8 cellular contexts compared by ENCODE assay signal in the genomic region with DNA sequence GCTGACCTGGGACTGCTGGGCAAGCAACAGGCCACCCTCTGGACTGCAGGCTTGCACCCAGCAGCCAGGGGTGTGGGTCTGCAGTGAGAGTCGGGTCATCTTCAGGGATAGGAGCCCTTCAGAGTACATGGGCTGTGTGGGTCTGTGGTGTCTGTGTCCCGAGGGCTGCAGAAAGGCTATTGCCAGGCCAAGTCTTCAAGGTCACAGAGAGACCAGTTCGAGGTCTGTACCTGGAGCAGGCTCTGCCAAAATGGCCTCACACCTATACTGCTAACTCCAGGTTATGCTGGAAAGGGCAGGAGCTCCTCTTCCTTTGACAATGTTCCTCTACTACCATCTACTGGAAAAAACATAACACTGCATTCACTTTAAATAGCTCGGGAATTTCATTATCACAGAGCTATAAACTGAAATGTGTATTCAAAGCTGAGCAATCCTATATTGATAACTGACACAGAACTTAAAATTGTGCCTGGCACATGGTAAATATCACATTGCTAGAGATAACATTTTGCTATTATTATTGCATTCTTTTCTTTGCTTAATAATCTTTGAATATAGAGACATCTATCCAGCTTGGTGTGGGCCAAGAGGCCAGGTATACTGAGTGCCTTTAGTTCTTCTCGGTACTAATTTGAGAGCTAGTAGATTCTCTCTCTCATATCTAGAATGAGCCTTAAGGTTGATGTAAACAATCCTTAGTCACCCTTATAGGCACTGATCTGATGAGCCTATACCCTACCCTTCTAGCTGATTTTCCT. TPM values are rescaled to one million over a fixed set of nuclear protein-coding genes. Genes with fewer than 3 reads are reported as not detected.
DNase-seq lines count a peak whose midpoint lies in the region; ATAC-seq and TF ChIP-seq lines count a peak whose summit lies in the region.

No MANE protein-coding gene starts in this region.

- no peak overlapping the region for H3K27ac ChIP-seq in cardiac muscle cell
- H3K27ac ChIP-seq in body of pancreas = no peak overlapping the region

- DNase-seq in cardiac muscle cell (ENCODE audit: low read depth in 1 of 2, low spot score in 1 of 2) (peak; percentile 50 to 52), Right ventricle myocardium inferior (ENCODE audit: missing footprints) (no peak), NCI-H446 treated with DMSO at 0.1 percent for 48 hours (lab: John Stamatoyannopoulos, UW) (peak; percentile 17), body of pancreas (peak; percentile 37 to 70 (median 62)), kidney epithelial cell (ENCODE audit: low read depth) (no peak), type B pancreatic cell (ENCODE audit: extremely low spot score, unreplicated experiment) (no peak), mucosa of gallbladder (ENCODE audit: low spot score) (no peak)

- intact Hi-C loops in Right ventricle myocardium inferior (cut with DNase I) (loop anchor here (2.0 kb wide), 1 partner anchor 410 kb away; no protein-coding TSS in a partner anchor), body of pancreas (cut with DNase I) (loop anchor here (5.0 kb wide), 1 partner anchor 405 kb away; no protein-coding TSS in a partner anchor)

- WGBS in body of pancreas, 2 donors = 23 to 29% methylated on average over 3 to 5 of the region's 5 CpGs

- H3K4me1 ChIP-seq in cardiac muscle cell (ENCODE audit: low read depth) (no peaks in the 10 kb centered on the region), body of pancreas (peaks cover 19% of the 10 kb centered on the region)

- H3K36me3 Mint-ChIP-seq in type B pancreatic cell = no peaks in the 10 kb centered on the region

- TF ChIP-seq POLR2A in body of pancreas (IDR thresholded peaks at IDR 0.05) = no peak

- no peak overlapping the region for H3K4me3 ChIP-seq in cardiac muscle cell
- H3K4me3 ChIP-seq in body of pancreas = no peak overlapping the region
- no peak overlapping the region for H3K4me3 ChIP-seq in kidney epithelial cell (ENCODE audit: low read depth, low read length)

- peaks cover 4% of the 10 kb centered on the region for H3K4me1 Mint-ChIP-seq in type B pancreatic cell (ENCODE audit: unreplicated experiment)

- no peaks in the 10 kb centered on the region for H3K36me3 ChIP-seq in cardiac muscle cell
- H3K36me3 ChIP-seq in body of pancreas (replicated peaks in 1 of 2; ENCODE audit: insufficient read depth in 1 of 2, low read depth in 2 of 2) = no peaks in the 10 kb centered on the region
- no peaks in the 10 kb centered on the region for H3K36me3 ChIP-seq in kidney epithelial cell (ENCODE audit: control insufficient read depth, insufficient read depth, low read length)

- no peak for ATAC-seq in Right ventricle myocardium inferior
- ATAC-seq in HG03066 (IDR thresholded peaks at IDR 0.05; ENCODE audit: low read depth, unreplicated experiment) = peak; percentile 74
- peak; percentile 92 for ATAC-seq in body of pancreas

- no peak overlapping the region for H3K4me3 Mint-ChIP-seq in type B pancreatic cell

- no peaks in the 10 kb centered on the region for H3K9me3 Mint-ChIP-seq in type B pancreatic cell

- H3K27me3 ChIP-seq in cardiac muscle cell (no peaks in the 10 kb centered on the region), body of pancreas (no peaks in the 10 kb centered on the region), kidney epithelial cell (ENCODE audit: control insufficient read depth, insufficient read depth, low read length) (no peaks in the 10 kb centered on the region)

- no peaks in the 10 kb centered on the region for H3K27me3 Mint-ChIP-seq in type B pancreatic cell

- H3K27ac Mint-ChIP-seq in type B pancreatic cell = no peak overlapping the region

- H3K9me3 ChIP-seq in cardiac muscle cell (ENCODE audit: low read depth) = no peaks in the 10 kb centered on the region
- no peaks in the 10 kb centered on the region for H3K9me3 ChIP-seq in body of pancreas

- peak; percentile 68 for TF ChIP-seq CTCF in cardiac muscle cell (IDR thresholded peaks at IDR 0.05; ENCODE audit: low read depth, low read length)
- peak; percentile 46 to 95 (median 85) for TF ChIP-seq CTCF in body of pancreas (IDR thresholded peaks at IDR 0.05)
- TF ChIP-seq CTCF in kidney epithelial cell (IDR thresholded peaks at IDR 0.05; ENCODE audit: insufficient read depth, low read length, poor library complexity, severe bottlenecking) = peak; percentile 74
- TF ChIP-seq CTCF in type B pancreatic cell (conservative IDR thresholded peaks at IDR 0.05) = peak; percentile 86

RNA-seq across cellular contexts. Expression of a gene that starts 6.9 kb away (rescaled TPM):
- 24.6 and 40.8 TPM in 2 replicates for total RNA-seq in cardiac muscle cell
- 13.5 and 28.9 TPM in 2 replicates for polyA plus RNA-seq in cardiac muscle cell
- total RNA-seq in Right ventricle myocardium inferior = 4.6 TPM
- total RNA-seq in body of pancreas = 10 to 100 TPM; 16.9 to 33.3 TPM
- 30.8 and 32.6 TPM in 2 replicates for total RNA-seq in kidney epithelial cell
- 23.6 and 42.1 TPM in 2 replicates for total RNA-seq in type B pancreatic cell (ENCODE audit: low replicate concordance)
- 13.3 TPM for total RNA-seq in mucosa of gallbladder

Comparison
In these comparisons a context has a peak if more than half of its experiments do, and no peak if none do; other contexts are left out.
1. DNase-seq: peak in cardiac muscle cell (2 of 2), NCI-H446 treated with DMSO at 0.1 percent for 48 hours (single experiment) and body of pancreas (4 of 4); none in Right ventricle myocardium inferior (single experiment), kidney epithelial cell (single experiment), type B pancreatic cell (single experiment) and mucosa of gallbladder (single experiment).
2. Peak in every context shown above with its lines, with median percentiles within 50 percentile points of each other: CTCF ChIP-seq.